ENCODE assay signal across 17 cellular contexts in the genomic region with DNA sequence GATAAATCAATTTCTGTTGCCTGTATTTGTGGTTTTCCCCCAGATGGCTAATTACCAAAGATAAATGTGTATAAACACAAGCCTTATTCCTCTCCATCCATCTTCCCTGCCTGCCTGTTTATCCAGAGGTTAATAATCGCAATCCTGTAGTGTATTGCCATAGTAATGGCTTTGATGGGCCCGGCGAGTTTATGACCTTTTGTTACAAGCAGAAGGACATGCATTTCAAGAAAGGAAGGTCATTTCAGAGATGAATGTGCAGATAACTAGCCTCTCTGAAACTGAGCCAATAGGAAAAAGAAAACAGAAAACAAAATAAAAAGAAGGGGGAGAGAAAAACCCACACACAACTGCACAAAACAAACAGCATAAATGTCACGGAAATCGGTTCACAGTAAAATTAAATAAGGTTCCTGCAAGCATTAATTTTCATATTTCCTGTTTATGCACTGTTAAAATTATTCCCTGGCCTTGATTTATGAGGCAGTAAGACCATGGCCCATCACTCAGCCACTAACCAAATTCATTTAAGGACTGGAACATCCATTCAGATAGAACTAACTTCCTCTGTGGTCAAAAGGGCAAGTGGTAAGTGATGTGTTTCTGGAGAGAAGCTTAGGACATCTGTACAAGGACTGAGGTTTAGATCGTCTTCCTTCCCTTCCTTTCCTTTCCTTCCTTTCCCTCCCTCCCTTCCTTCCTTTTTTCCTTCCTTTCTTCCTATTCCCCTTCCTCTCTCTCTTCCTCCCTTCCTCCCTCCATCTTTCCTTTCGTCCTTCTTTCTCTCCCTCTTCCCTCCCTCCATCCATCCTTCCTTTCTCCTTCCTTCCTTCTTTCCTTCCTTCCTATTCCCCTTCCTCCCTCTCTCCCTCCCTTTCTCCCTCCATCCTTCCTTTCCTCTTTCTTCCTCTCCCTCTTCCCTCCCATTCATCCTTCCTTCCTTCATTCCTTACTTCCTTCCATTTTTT.
"Had no signal": no experiment of that assay in that cellular context is flagged by ENCODE, and none has a peak within 500 bp of the region (broad histone marks: within the 10 kb centered on the region; RNA-seq: fewer than 3 reads in every experiment).

No MANE protein-coding gene starts in this region.

- H2AFZ ChIP-seq: parathyroid adenoma had no signal

- ATAC-seq: activated CD4-positive, CD25-positive, alpha-beta regulatory T cell treated with anti-CD3 and anti-CD28 coated beads, Interleukin-2, amount 50 U/mL, for 24 hours; stimulated activated memory B cell treated with anti-CD40 and anti-IgM and Interleukin-4, amounts not matched to agents 10 μg/mL and 1 μg/mL and 100 μg/mL, for 72 hours had no signal

- H3K27ac ChIP-seq: dorsolateral prefrontal cortex, esophagus muscularis mucosa, parathyroid adenoma, tibial artery, uterus had no signal

- H3K36me3 ChIP-seq: esophagus muscularis mucosa, tibial artery, uterus had no signal

- H3K9ac ChIP-seq: parathyroid adenoma had no signal

- H3K9me3 ChIP-seq: uterus had no signal

- H3K4me3 ChIP-seq: dorsolateral prefrontal cortex, esophagus muscularis mucosa, lung, tibial artery, uterus had no signal

- DNase-seq: activated gamma-delta T cell treated with Interleukin-2 at 50 U/mL for 16 hours; activated naive CD8-positive, alpha-beta T cell treated with anti-CD3 and anti-CD28 coated beads for 36 hours; activated T-cell treated with anti-CD3 and anti-CD28 coated beads, Interleukin-2, amount 50 U/mL, for 24 hours; anterior cingulate cortex; dorsolateral prefrontal cortex; hypothalamus; midbrain; retina; small intestine; tibial artery; uterus had no signal

- FAIRE-seq: small intestine, TTC549 had no signal

- H3K4me1 ChIP-seq: esophagus muscularis mucosa, parathyroid adenoma, tibial artery, uterus had no signal

- H3K27me3 ChIP-seq: esophagus muscularis mucosa, tibial artery, uterus had no signal

- H3K79me2 ChIP-seq: parathyroid adenoma had no signal
